ENCODE assay signal across 19 cellular contexts in genomic region chr16:48507886-48508285, GRCh38.
DNase-seq lines count a peak whose midpoint lies in the region; ATAC-seq and TF ChIP-seq lines count a peak whose summit lies in the region.
"Had no signal": no experiment of that assay in that cellular context is flagged by ENCODE, and none has a peak within 500 bp of the region (broad histone marks: within the 10 kb centered on the region; RNA-seq: fewer than 3 reads in every experiment).

No MANE protein-coding gene starts in this region.

- no peaks in the 10 kb centered on the region for H3K79me2 ChIP-seq in trophoblast cell (ENCODE audit: control insufficient read depth, insufficient read depth, low read length, poor library complexity)

- H3K36me3 Mint-ChIP-seq in chondrocyte (ENCODE audit: low read depth), result peaks cover 3% of the 10 kb centered on the region
- H3K36me3 Mint-ChIP-seq: CD14-positive monocyte; CD4-positive, alpha-beta memory T cell had no signal

- H3K9ac ChIP-seq in trophoblast cell (ENCODE audit: low read length), result no peak overlapping the region
- H3K9ac ChIP-seq: BLaER1 had no signal

- no peak overlapping the region for H3K18ac ChIP-seq in trophoblast cell (ENCODE audit: low read length)

- TF ChIP-seq CTCF in chondrocyte (IDR thresholded peaks at IDR 0.05) (no peak), omental fat pad (IDR thresholded peaks at IDR 0.05) (no peak)

- WGBS in trophoblast cell (ENCODE audit: extremely low coverage, insufficient coverage, insufficient read length), result no CpG with 5 or more reads among the region's 3 CpGs

- H4K91ac ChIP-seq in trophoblast cell (ENCODE audit: low read depth, low read length), result no peak overlapping the region

- H3K27me3 ChIP-seq in trophoblast cell (ENCODE audit: insufficient read depth, low read length), result no peaks in the 10 kb centered on the region
- H3K27me3 ChIP-seq: BLaER1 had no signal

- H3K27me3 Mint-ChIP-seq in chondrocyte (ENCODE audit: low read depth), result no peaks in the 10 kb centered on the region

- H4K12ac ChIP-seq in trophoblast cell (ENCODE audit: low read depth, low read length), result no peak overlapping the region

- H3K4me2 ChIP-seq in trophoblast cell (ENCODE audit: low read length), result no peak overlapping the region
- H3K4me2 ChIP-seq: A549, BLaER1, GM23338 had no signal

- peaks cover 45% of the 10 kb centered on the region for H3K4me1 Mint-ChIP-seq in chondrocyte (ENCODE audit: low read depth)
- H3K4me1 Mint-ChIP-seq: CD14-positive monocyte; CD4-positive, alpha-beta memory T cell; GM23338; IgD-negative memory B cell had no signal

- DNase-seq in activated CD8-positive, alpha-beta memory T cell treated with anti-CD3 and anti-CD28 coated beads, Interleukin-2, amount 50 U/mL, for 48 hours, result peak; percentile 7
- no peak for DNase-seq in activated CD8-positive, alpha-beta memory T cell treated with anti-CD3 and anti-CD28 coated beads, Interleukin-2, amount 50 U/mL, for 4 hours
- DNase-seq in chondrocyte (ENCODE audit: low spot score) (peak; percentile 52), posterior vena cava (ENCODE audit: low spot score) (peak; percentile 31), omental fat pad (ENCODE audit: low spot score) (no peak), trophoblast cell (no peak)
- DNase-seq: CD4-positive, alpha-beta memory T cell; DMS153; DMS79; GDM1; HCEC 1CT had no signal

- no peak overlapping the region for H2BK120ac ChIP-seq in trophoblast cell (ENCODE audit: insufficient read depth, low read length, poor library complexity)

- H3K4me3 Mint-ChIP-seq in chondrocyte (ENCODE audit: unreplicated experiment), result no peak overlapping the region
- H3K4me3 Mint-ChIP-seq: CD14-positive monocyte; CD4-positive, alpha-beta memory T cell; GM23338; IgD-negative memory B cell had no signal

- no peak overlapping the region for H3K14ac ChIP-seq in trophoblast cell (ENCODE audit: low read length)

- H3K9me3 ChIP-seq in trophoblast cell (ENCODE audit: insufficient read depth, low read depth, low read length), result peaks cover 9% of the 10 kb centered on the region

- no peak overlapping the region for H3K27ac Mint-ChIP-seq in chondrocyte (ENCODE audit: unreplicated experiment)
- H3K27ac Mint-ChIP-seq: CD14-positive monocyte; CD4-positive, alpha-beta memory T cell; GM23338; IgD-negative memory B cell had no signal

- H3K36me3 ChIP-seq in trophoblast cell (ENCODE audit: control insufficient read depth in 1 of 2, insufficient read depth in 2 of 2, low read length in 2 of 2), result no peaks in the 10 kb centered on the region
- H3K36me3 ChIP-seq: BLaER1 had no signal

- H3K79me1 ChIP-seq in trophoblast cell (ENCODE audit: low read length), result peaks cover 5% of the 10 kb centered on the region

- H2AFZ ChIP-seq in trophoblast cell (ENCODE audit: insufficient read depth, low read length, poor library complexity), result no peak overlapping the region
- H2AFZ ChIP-seq: GM23338 had no signal

- no peak overlapping the region for H4K8ac ChIP-seq in trophoblast cell (ENCODE audit: low read depth, low read length)

- H3K4me1 ChIP-seq in trophoblast cell (ENCODE audit: control insufficient read depth in 1 of 2, insufficient read depth in 2 of 2, low read length in 2 of 2), result peaks cover 10 to 14% of the 10 kb centered on the region in 2 experiments
- H3K4me1 ChIP-seq: A549, BLaER1 had no signal

- H2BK5ac ChIP-seq in trophoblast cell (ENCODE audit: low read depth, low read length, poor library complexity), result no peak overlapping the region

- no peaks in the 10 kb centered on the region for H3K9me3 Mint-ChIP-seq in chondrocyte (ENCODE audit: low read depth)

- H2BK12ac ChIP-seq in trophoblast cell (ENCODE audit: low read length), result no peak overlapping the region

- no peak overlapping the region for H3K27ac ChIP-seq in trophoblast cell (ENCODE audit: low read depth, low read length)
- H3K27ac ChIP-seq: 22Rv1, A549, BLaER1 had no signal

- no peak overlapping the region for H2AK5ac ChIP-seq in trophoblast cell (ENCODE audit: low read length)

- H3K23ac ChIP-seq in trophoblast cell (ENCODE audit: low read length), result no peak overlapping the region

- intact Hi-C loops in posterior vena cava (cut with DNase I), result no loop called here

- no peak overlapping the region for H3K4me3 ChIP-seq in trophoblast cell (ENCODE audit: low read depth, low read length)
- H3K4me3 ChIP-seq: A549, BLaER1, GM23338 had no signal

- no peak for ATAC-seq in omental fat pad (ENCODE audit: low FRiP score)
- no peak for ATAC-seq in HG02973 (IDR thresholded peaks at IDR 0.05; ENCODE audit: unreplicated experiment)
- ATAC-seq: A549, GM23338, HepG2 had no signal

- H3K4ac ChIP-seq in trophoblast cell (ENCODE audit: low read depth, low read length), result no peak overlapping the region

Comparison
In these comparisons a context has a peak if more than half of its experiments do, and no peak if none do; other contexts are left out.
1. DNase-seq: peak in activated CD8-positive, alpha-beta memory T cell treated with anti-CD3 and anti-CD28 coated beads, Interleukin-2, amount 50 U/mL, for 48 hours (single experiment), chondrocyte (single experiment) and posterior vena cava (single experiment); none in activated CD8-positive, alpha-beta memory T cell treated with anti-CD3 and anti-CD28 coated beads, Interleukin-2, amount 50 U/mL, for 4 hours (single experiment), omental fat pad (single experiment) and trophoblast cell (0 of 2).